ENCODE assay signal across 9 cellular contexts in genomic region chr17:12256380-12256995, GRCh38.
DNase-seq lines count a peak whose midpoint lies in the region; ATAC-seq and TF ChIP-seq lines count a peak whose summit lies in the region.
"Had no signal": no experiment of that assay in that cellular context is flagged by ENCODE, and none has a peak within 500 bp of the region (broad histone marks: within the 10 kb centered on the region; RNA-seq: fewer than 3 reads in every experiment).

No MANE protein-coding gene starts in this region.

- peaks cover 0 to 21% (median 0%) of the 10 kb centered on the region in 12 donors for H3K4me1 ChIP-seq in heart left ventricle
- no peaks in the 10 kb centered on the region for H3K4me1 ChIP-seq in gastrocnemius medialis
- H3K4me1 ChIP-seq: SJSA1 had no signal

- no peaks in the 10 kb centered on the region for H3K36me3 Mint-ChIP-seq in activated CD8-positive, alpha-beta T cell treated with anti-CD3 and anti-CD28 coated beads for 36 hours (ENCODE audit: low read depth)

- TF ChIP-seq CTCF in C4-2B (conservative IDR thresholded peaks at IDR 0.05) (peak; percentile 92), heart left ventricle (IDR thresholded peaks at IDR 0.05) (peak; percentile 65 to 81 (median 75)), gastrocnemius medialis (IDR thresholded peaks at IDR 0.05 in 4 of 5, conservative IDR thresholded peaks at IDR 0.05 in 1 of 5) (peak in 3 of 5 experiments; percentile 10 to 57 (median 44))
- TF ChIP-seq CTCF in activated CD8-positive, alpha-beta T cell treated with anti-CD3 and anti-CD28 coated beads for 36 hours (IDR thresholded peaks at IDR 0.05): peak; percentile 81

- H3K4me1 Mint-ChIP-seq in activated CD8-positive, alpha-beta T cell treated with anti-CD3 and anti-CD28 coated beads for 36 hours (ENCODE audit: low read depth): no peaks in the 10 kb centered on the region

- intact Hi-C loops in activated CD8-positive, alpha-beta T cell treated with anti-CD3 and anti-CD28 coated beads for 36 hours (cut with micrococcal nuclease): no loop called here
- intact Hi-C loops in heart left ventricle (cut with DNase I): loop anchor here (2.0 to 10.0 kb wide), 13 partner anchors 72 to 748 kb away; partner anchors contain the start of gene MYOCD (in 5 of the 10)
- intact Hi-C loops in gastrocnemius medialis (cut with DNase I; ENCODE audit: low total_unique reads): loop anchor here (5.0 kb wide), 1 partner anchor 411 kb away; the partner anchor contains the start of gene MYOCD

- TF ChIP-seq POLR2A in heart left ventricle (IDR thresholded peaks at IDR 0.05) (no peak), gastrocnemius medialis (IDR thresholded peaks at IDR 0.05) (no peak)

- no peak overlapping the region for H3K27ac ChIP-seq in C4-2B
- H3K27ac ChIP-seq in heart left ventricle: peak overlapping the region in 1 of 12 donors; percentile 2
- H3K27ac ChIP-seq in gastrocnemius medialis: no peak overlapping the region
- H3K27ac ChIP-seq: SJSA1 had no signal

- in situ Hi-C loops in gastrocnemius medialis (cut with MboI; ENCODE audit: low sequenced_read_pairs in 4 of 4): loop anchor here in 2 of 4 donors (10.0 kb wide), 1 partner anchor 748 kb away; no protein-coding TSS in a partner anchor

- no peak overlapping the region for H3K4me3 Mint-ChIP-seq in activated CD8-positive, alpha-beta T cell treated with anti-CD3 and anti-CD28 coated beads for 36 hours

- WGBS in heart left ventricle, 4 donors: 5 to 14% (median 13%) methylated on average over 4 of the region's 4 CpGs

- H3K27me3 Mint-ChIP-seq in activated CD8-positive, alpha-beta T cell treated with anti-CD3 and anti-CD28 coated beads for 36 hours: peaks cover 2% of the 10 kb centered on the region

- H3K4me3 ChIP-seq in MG63 (no peak overlapping the region), heart left ventricle (no peak overlapping the region), gastrocnemius medialis (no peak overlapping the region)
- H3K4me3 ChIP-seq: SJSA1 had no signal

- H3K36me3 ChIP-seq in MG63 (no peaks in the 10 kb centered on the region), heart left ventricle (no peaks in the 10 kb centered on the region), gastrocnemius medialis (no peaks in the 10 kb centered on the region)
- H3K36me3 ChIP-seq: SJSA1 had no signal

- peak; percentile 74 for ATAC-seq in GM18858 (IDR thresholded peaks at IDR 0.05; ENCODE audit: unreplicated experiment)
- ATAC-seq in activated CD8-positive, alpha-beta T cell treated with anti-CD3 and anti-CD28 coated beads for 36 hours: no peak
- ATAC-seq in heart left ventricle: peak; percentile 54 to 79 (median 72)
- no peak for ATAC-seq in gastrocnemius medialis
- no peak for ATAC-seq in GM21390 (IDR thresholded peaks at IDR 0.05; ENCODE audit: unreplicated experiment)

- DNase-seq in MG63: peak; percentile 25
- DNase-seq in activated CD8-positive, alpha-beta T cell treated with anti-CD3 and anti-CD28 coated beads for 36 hours: peak; percentile 48
- peak in 3 of 5 donors; percentile 26 to 43 (median 29) for DNase-seq in heart left ventricle
- no peak for DNase-seq in gastrocnemius medialis
- DNase-seq in NCI-H2029 (lab: John Stamatoyannopoulos, UW): no peak

- no peaks in the 10 kb centered on the region for H3K9me3 ChIP-seq in MG63
- H3K9me3 ChIP-seq in heart left ventricle: peaks cover 0 to 3% (median 0%) of the 10 kb centered on the region in 12 donors
- no peaks in the 10 kb centered on the region for H3K9me3 ChIP-seq in gastrocnemius medialis
- H3K9me3 ChIP-seq: SJSA1 had no signal

- H3K9me3 Mint-ChIP-seq in activated CD8-positive, alpha-beta T cell treated with anti-CD3 and anti-CD28 coated beads for 36 hours: no peaks in the 10 kb centered on the region

- CTCF ChIA-PET in activated CD8-positive, alpha-beta T cell treated with anti-CD3 and anti-CD28 coated beads for 36 hours (lab: Charles Lee): interaction anchor here (1.0 to 1.1 kb wide), 3 partner anchors 8 to 486 kb away, joined by 3 to 4 read pairs (median 4); no protein-coding TSS in a partner anchor

- POLR2A ChIA-PET in activated CD8-positive, alpha-beta T cell treated with anti-CD3 and anti-CD28 coated beads for 36 hours (lab: Charles Lee): no interaction called here

- no peak overlapping the region for H3K27ac Mint-ChIP-seq in activated CD8-positive, alpha-beta T cell treated with anti-CD3 and anti-CD28 coated beads for 36 hours

- no peaks in the 10 kb centered on the region for H3K27me3 ChIP-seq in MG63
- H3K27me3 ChIP-seq in heart left ventricle: no peaks in the 10 kb centered on the region
- H3K27me3 ChIP-seq in gastrocnemius medialis: peaks cover 0 to 2% (median 0%) of the 10 kb centered on the region in 3 donors

Comparison
In these comparisons a context has a peak if more than half of its experiments do, and no peak if none do; other contexts are left out.
1. ATAC-seq: peak in GM18858 (single experiment) and heart left ventricle (4 of 4); none in activated CD8-positive, alpha-beta T cell treated with anti-CD3 and anti-CD28 coated beads for 36 hours (single experiment), gastrocnemius medialis (0 of 2) and GM21390 (single experiment).
2. DNase-seq: peak in MG63 (single experiment), activated CD8-positive, alpha-beta T cell treated with anti-CD3 and anti-CD28 coated beads for 36 hours (single experiment) and heart left ventricle (3 of 5); none in gastrocnemius medialis (0 of 2) and NCI-H2029 (single experiment).
3. Peak in every context shown above with its lines, with median percentiles within 50 percentile points of each other: CTCF ChIP-seq.